Comparison of ENCODE assay signal across 20 cellular contexts in genomic region chr22:33036881-33037280, GRCh38. TPM values are rescaled to one million over a fixed set of nuclear protein-coding genes. Genes with fewer than 3 reads are reported as not detected.
DNase-seq lines count a peak whose midpoint lies in the region; ATAC-seq and TF ChIP-seq lines count a peak whose summit lies in the region.
"Had no signal": no experiment of that assay in that cellular context is flagged by ENCODE, and none has a peak within 500 bp of the region (broad histone marks: within the 10 kb centered on the region; RNA-seq: fewer than 3 reads in every experiment).

No MANE protein-coding gene starts in this region.

- no peak overlapping the region for H3K27ac ChIP-seq in WERI-Rb-1
- H3K27ac ChIP-seq: BLaER1 treated with 17β-estradiol and CSF1 and Interleukin-3, amounts not matched to agents 10 nM and 100 nM; GM23248; HL-60 had no signal

- ATAC-seq in left lobe of liver = no peak
- ATAC-seq: GM12878 had no signal

- H3K36me3 ChIP-seq in WERI-Rb-1 = no peaks in the 10 kb centered on the region
- H3K36me3 ChIP-seq: BLaER1 treated with 17β-estradiol and CSF1 and Interleukin-3, amounts not matched to agents 10 nM and 100 nM had no signal

- no peak overlapping the region for H3K4me3 ChIP-seq in LNCaP clone FGC (ENCODE audit: low read depth, low read length)
- no peak overlapping the region for H3K4me3 ChIP-seq in WERI-Rb-1 (ENCODE audit: low read depth, low read length)
- H3K4me3 ChIP-seq: BLaER1 treated with 17β-estradiol and CSF1 and Interleukin-3, amounts not matched to agents 10 nM and 100 nM; GM12878; GM23248 had no signal

- DNase-seq in NCI-H1417 (lab: John Stamatoyannopoulos, UW) = peak in 2 of 3 experiments; percentile 4 to 57
- DNase-seq in NCI-H1417 treated with DMSO at 0.1 percent for 48 hours (lab: John Stamatoyannopoulos, UW) = no peak
- DNase-seq in LNCaP clone FGC (ENCODE audit: low read depth) = peak; percentile 92
- DNase-seq in NCI-H748 (lab: John Stamatoyannopoulos, UW; ENCODE audit: unreplicated experiment) = peak; percentile 50
- peak; percentile 34 for DNase-seq in left kidney (ENCODE audit: low read depth, low spot score)
- DNase-seq in WERI-Rb-1 = no peak
- DNase-seq in stimulated activated CD4-positive, alpha-beta T cell treated with anti-CD3 and anti-CD28 coated beads, Interleukin-2, amount 100 ng/mL, for 24 hours = no peak
- DNase-seq in left lobe of liver (ENCODE audit: low spot score) = no peak
- DNase-seq: CD4-positive, CD25-positive, alpha-beta regulatory T cell; CD8-positive, alpha-beta memory T cell; DMS53; DND-41; EL; GM23248; HCEC 1CT had no signal

- H3K9me3 ChIP-seq in WERI-Rb-1 (ENCODE audit: severe bottlenecking) = no peaks in the 10 kb centered on the region
- H3K9me3 ChIP-seq: BLaER1 treated with 17β-estradiol and CSF1 and Interleukin-3, amounts not matched to agents 10 nM and 100 nM had no signal

- no peak for TF ChIP-seq CTCF in LNCaP clone FGC (IDR thresholded peaks at IDR 0.05; ENCODE audit: control insufficient read depth, extremely low read depth, insufficient read depth)
- no peak for TF ChIP-seq CTCF in WERI-Rb-1 (IDR thresholded peaks at IDR 0.05; ENCODE audit: low read depth, low read length)

- H3K27me3 ChIP-seq in WERI-Rb-1 (ENCODE audit: insufficient read depth, low read depth, severe bottlenecking) = no peaks in the 10 kb centered on the region
- H3K27me3 ChIP-seq: BLaER1 treated with 17β-estradiol and CSF1 and Interleukin-3, amounts not matched to agents 10 nM and 100 nM had no signal

RNA-seq across cellular contexts. Expression of gene SYN3, which starts 21.3 kb away (rescaled TPM):
- 0.75 TPM for total RNA-seq in left lobe of liver
- total RNA-seq: CD4-positive, CD25-positive, alpha-beta regulatory T cell; CD8-positive, alpha-beta memory T cell; G401; GM12878; GM23248; HT1080 had no signal

Comparison
In these comparisons a context has a peak if more than half of its experiments do, and no peak if none do; other contexts are left out.
1. DNase-seq: peak in NCI-H1417 (2 of 3), LNCaP clone FGC (single experiment), NCI-H748 (single experiment) and left kidney (single experiment); none in NCI-H1417 treated with DMSO at 0.1 percent for 48 hours (single experiment), WERI-Rb-1 (single experiment), stimulated activated CD4-positive, alpha-beta T cell treated with anti-CD3 and anti-CD28 coated beads, Interleukin-2, amount 100 ng/mL, for 24 hours (0 of 2) and left lobe of liver (single experiment).